ENCODE assay signal across 7 cellular contexts in the genomic region with DNA sequence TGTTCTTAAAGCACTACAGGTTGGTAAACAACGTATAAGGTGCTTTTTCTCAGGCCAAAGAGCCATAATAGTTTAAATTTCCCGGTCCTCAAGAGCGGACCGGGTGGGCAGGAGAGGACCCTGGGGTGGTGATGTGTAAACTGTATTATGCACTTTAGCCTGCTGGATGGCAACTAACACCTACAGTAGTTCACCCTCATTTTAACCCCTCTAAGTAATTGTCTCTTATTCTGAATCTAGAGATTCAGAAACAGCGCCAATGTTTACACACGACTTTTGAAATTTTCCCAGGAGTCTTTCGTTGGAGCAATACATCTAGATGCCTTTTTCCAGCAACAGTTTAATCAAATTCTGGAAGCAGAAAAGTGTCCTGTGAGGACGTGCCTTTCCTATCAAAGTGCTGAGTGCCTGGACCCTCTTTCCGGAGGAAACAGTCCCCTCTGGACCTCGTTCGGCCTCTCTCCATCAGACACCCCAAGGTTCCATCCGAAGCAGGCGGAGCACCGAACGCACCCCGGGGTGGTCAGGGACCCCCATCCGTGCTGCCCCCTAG. TPM values are rescaled to one million over a fixed set of nuclear protein-coding genes. Genes with fewer than 3 reads are reported as not detected.
A peak's percentile ranks its signal among the peaks of the same experiment; 100 is the strongest.
DNase-seq lines count a peak whose midpoint lies in the region; ATAC-seq and TF ChIP-seq lines count a peak whose summit lies in the region.

No MANE protein-coding gene starts in this region.

- 0 out of 2 replicates have a peak, but pooled peaks have one; percentile 9 for TF ChIP-seq CTCF in WERI-Rb-1 (IDR thresholded peaks at IDR 0.05; ENCODE audit: low read depth, low read length)
- no peak for TF ChIP-seq CTCF in glutamatergic neuron (IDR thresholded peaks at IDR 0.05; ENCODE audit: partially characterized antibody, unreplicated experiment)

- peaks cover 5% of the 10 kb centered on the region for H3K9me3 Mint-ChIP-seq in glutamatergic neuron (ENCODE audit: unreplicated experiment)

- H3K27me3 Mint-ChIP-seq in glutamatergic neuron (ENCODE audit: unreplicated experiment), result peaks cover 7% of the 10 kb centered on the region

- H3K27me3 ChIP-seq in H7 (ENCODE audit: control insufficient read depth, insufficient read depth, low read length) (no peaks in the 10 kb centered on the region), WERI-Rb-1 (ENCODE audit: insufficient read depth, low read depth, severe bottlenecking) (no peaks in the 10 kb centered on the region), skeletal muscle tissue (ENCODE audit: control insufficient read depth in 3 of 3, insufficient read depth in 3 of 3, low read length in 3 of 3) (peaks cover 23 to 35% (median 32%) of the 10 kb centered on the region in 3 donors)

- H3K9ac ChIP-seq in skeletal muscle tissue (ENCODE audit: low read depth in 1 of 3, low read length in 3 of 3), result no peak overlapping the region

- H3K27ac ChIP-seq in WERI-Rb-1 (peak overlapping the region; percentile 33; the same call in 1 of the 2 replicates), skeletal muscle tissue (ENCODE audit: low read depth, low read length) (no peak overlapping the region)

- no peak for ATAC-seq in GM21737 (IDR thresholded peaks at IDR 0.05; ENCODE audit: unreplicated experiment)
- ATAC-seq in GM18909 (IDR thresholded peaks at IDR 0.05; ENCODE audit: poor library complexity, unreplicated experiment), result no peak
- no peak for ATAC-seq in GM18502 (IDR thresholded peaks at IDR 0.05; ENCODE audit: poor library complexity, unreplicated experiment)

- H3K27ac Mint-ChIP-seq in glutamatergic neuron (ENCODE audit: unreplicated experiment), result no peak overlapping the region

- H3K4me1 ChIP-seq in skeletal muscle tissue (ENCODE audit: control insufficient read depth in 3 of 3, insufficient read depth in 3 of 3, low read length in 3 of 3), result peaks cover 12 to 20% (median 18%) of the 10 kb centered on the region in 3 donors

- H3K36me3 Mint-ChIP-seq in glutamatergic neuron (ENCODE audit: unreplicated experiment), result no peaks in the 10 kb centered on the region

- H3K36me3 ChIP-seq in H7 (replicated peaks; ENCODE audit: control insufficient read depth, insufficient read depth, low read length), result no peaks in the 10 kb centered on the region
- peaks cover 3% of the 10 kb centered on the region; the same call in 1 of the 2 replicates for H3K36me3 ChIP-seq in WERI-Rb-1
- no peaks in the 10 kb centered on the region for H3K36me3 ChIP-seq in skeletal muscle tissue (ENCODE audit: control insufficient read depth in 3 of 3, insufficient read depth in 3 of 3, low read length in 3 of 3)

- peak overlapping the region; percentile 86 for H3K4me3 Mint-ChIP-seq in glutamatergic neuron (ENCODE audit: unreplicated experiment)

- H3K9me3 ChIP-seq in WERI-Rb-1 (ENCODE audit: severe bottlenecking) (no peaks in the 10 kb centered on the region), skeletal muscle tissue (ENCODE audit: control insufficient read depth in 3 of 3, low read length in 3 of 3) (no peaks in the 10 kb centered on the region)

- H3K4me1 Mint-ChIP-seq in glutamatergic neuron (ENCODE audit: low read depth, unreplicated experiment), result no peaks in the 10 kb centered on the region

- H3K4me3 ChIP-seq in H7 (ENCODE audit: insufficient read depth, low read depth, low read length) (peak overlapping the region; percentile 94), WERI-Rb-1 (ENCODE audit: low read depth, low read length) (peak overlapping the region; percentile 87), skeletal muscle tissue (ENCODE audit: low read length in 3 of 3) (peak overlapping the region; percentile 65 to 70 (median 66))

- DNase-seq in H7 (no peak), WERI-Rb-1 (no peak), glutamatergic neuron (no peak)

RNA-seq across cellular contexts. Expression of gene OCLN, which starts 0.7 kb away (rescaled TPM):
- 33.3 and 39.9 TPM in 2 replicates for total RNA-seq in H7 (2014; rRNA removed; shearing (Covaris generic))
- total RNA-seq in glutamatergic neuron (ENCODE audit: unreplicated experiment) (4.3 TPM), skeletal muscle tissue (0.52 TPM)
